ENCODE assay signal across 17 cellular contexts in genomic region chr9:36584626-36585460, GRCh38. TPM values are rescaled to one million over a fixed set of nuclear protein-coding genes. Genes with fewer than 3 reads are reported as not detected.
DNase-seq lines count a peak whose midpoint lies in the region; ATAC-seq and TF ChIP-seq lines count a peak whose summit lies in the region.
"Had no signal": no experiment of that assay in that cellular context is flagged by ENCODE, and none has a peak within 500 bp of the region (broad histone marks: within the 10 kb centered on the region; RNA-seq: fewer than 3 reads in every experiment).

No MANE protein-coding gene starts in this region.

- H3K27ac Mint-ChIP-seq in GM23338, result no peak overlapping the region
- H3K27ac Mint-ChIP-seq: activated naive CD8-positive, alpha-beta T cell treated with anti-CD3 and anti-CD28 coated beads, Interleukin-2, amount 50 U/mL, for 24 hours had no signal

- H3K36me3 ChIP-seq in GM23338 (ENCODE audit: insufficient read depth), result peaks cover 8% of the 10 kb centered on the region
- peaks cover 5% of the 10 kb centered on the region; the same call in 1 of the 2 replicates for H3K36me3 ChIP-seq in PC-3 (ENCODE audit: low read depth, low read length)
- peaks cover 17 to 18% of the 10 kb centered on the region in 2 experiments for H3K36me3 ChIP-seq in trophoblast cell (ENCODE audit: control insufficient read depth in 1 of 2, insufficient read depth in 2 of 2, low read length in 2 of 2)
- no peaks in the 10 kb centered on the region for H3K36me3 ChIP-seq in tibial artery
- H3K36me3 ChIP-seq: left ventricle myocardium inferior had no signal

- H3K27me3 Mint-ChIP-seq in GM23338 (ENCODE audit: insufficient read depth, low read depth, poor library complexity), result no peaks in the 10 kb centered on the region
- H3K27me3 Mint-ChIP-seq: activated naive CD8-positive, alpha-beta T cell treated with anti-CD3 and anti-CD28 coated beads, Interleukin-2, amount 50 U/mL, for 24 hours had no signal

- H3K9me3 Mint-ChIP-seq in GM23338, result no peaks in the 10 kb centered on the region
- H3K9me3 Mint-ChIP-seq: activated naive CD8-positive, alpha-beta T cell treated with anti-CD3 and anti-CD28 coated beads, Interleukin-2, amount 50 U/mL, for 24 hours had no signal

- TF ChIP-seq CTCF in GM23338 (conservative IDR thresholded peaks at IDR 0.05; ENCODE audit: low read depth in 2 of 2) (no peak), PC-3 (conservative IDR thresholded peaks at IDR 0.05; ENCODE audit: low read depth, low read length) (no peak), epithelial cell of esophagus (IDR thresholded peaks at IDR 0.05; ENCODE audit: insufficient read depth, low read depth, low read length, missing control alignments) (no peak), tibial artery (IDR thresholded peaks at IDR 0.05) (no peak)

- intact Hi-C loops in PC-3 (cut with micrococcal nuclease), result no loop called here
- intact Hi-C loops in tibial artery (cut with DNase I; ENCODE audit: low total_unique reads), result no loop called here

- H2AK5ac ChIP-seq in trophoblast cell (ENCODE audit: low read length), result no peak overlapping the region

- H3K9me2 ChIP-seq in GM23338 (ENCODE audit: insufficient read depth) (no peaks in the 10 kb centered on the region), PC-3 (replicated peaks; ENCODE audit: low read length) (no peaks in the 10 kb centered on the region)

- WGBS in trophoblast cell (ENCODE audit: extremely low coverage, insufficient coverage, insufficient read length), result no CpG with 5 or more reads among the region's 5 CpGs

- H4K12ac ChIP-seq in trophoblast cell (ENCODE audit: low read depth, low read length), result no peak overlapping the region

- no peak overlapping the region for H3K14ac ChIP-seq in trophoblast cell (ENCODE audit: low read length)

- no TSS peak for BruUV-seq in PC-3 (replicated peaks; lab: Mats Ljungman, UMichigan)

- peak overlapping the region; percentile 63 for H2BK5ac ChIP-seq in trophoblast cell (ENCODE audit: low read depth, low read length, poor library complexity)

- H3K9me3 ChIP-seq in PC-3 (ENCODE audit: low read length) (no peaks in the 10 kb centered on the region), trophoblast cell (ENCODE audit: insufficient read depth, low read depth, low read length) (no peaks in the 10 kb centered on the region), tibial artery (no peaks in the 10 kb centered on the region)
- H3K9me3 ChIP-seq: left ventricle myocardium inferior had no signal

- H3K4ac ChIP-seq in trophoblast cell (ENCODE audit: low read depth, low read length), result no peak overlapping the region

- H3K36me3 Mint-ChIP-seq in GM23338 (ENCODE audit: low read depth), result peaks cover 32% of the 10 kb centered on the region

- ATAC-seq in GM23338 (no peak), PC-3 (peak; percentile 50), HG03280 (IDR thresholded peaks at IDR 0.05; ENCODE audit: unreplicated experiment) (no peak), HG03565 (IDR thresholded peaks at IDR 0.05; ENCODE audit: unreplicated experiment) (no peak)
- ATAC-seq: activated naive CD8-positive, alpha-beta T cell treated with anti-CD3 and anti-CD28 coated beads, Interleukin-2, amount 50 U/mL, for 24 hours had no signal

- H3K79me2 ChIP-seq in GM23338 (replicated peaks; ENCODE audit: insufficient read depth), result peaks cover 49% of the 10 kb centered on the region
- peaks cover 35% of the 10 kb centered on the region for H3K79me2 ChIP-seq in PC-3 (ENCODE audit: low read length)
- H3K79me2 ChIP-seq in trophoblast cell (ENCODE audit: control insufficient read depth, insufficient read depth, low read length, poor library complexity), result peaks cover 2% of the 10 kb centered on the region

- no peak overlapping the region for H3K23ac ChIP-seq in trophoblast cell (ENCODE audit: low read length)

- H3F3A ChIP-seq in GM23338 (replicated peaks; ENCODE audit: low read depth) (no peaks in the 10 kb centered on the region), PC-3 (ENCODE audit: low read length, unreplicated experiment) (no peaks in the 10 kb centered on the region)

- no peak overlapping the region for H2BK120ac ChIP-seq in trophoblast cell (ENCODE audit: insufficient read depth, low read length, poor library complexity)

- peaks cover 12% of the 10 kb centered on the region for H4K20me1 ChIP-seq in GM23338 (replicated peaks; ENCODE audit: insufficient read depth)
- H4K20me1 ChIP-seq in PC-3 (ENCODE audit: low read length), result no peaks in the 10 kb centered on the region

- H3K79me1 ChIP-seq in trophoblast cell (ENCODE audit: low read length), result no peaks in the 10 kb centered on the region

- CTCF ChIA-PET in PC-3 (lab: Charles Lee), result no interaction called here

- DNase-seq in GM23338 (ENCODE audit: low spot score) (no peak), PC-3 (peak; percentile 56), epithelial cell of esophagus (ENCODE audit: low read depth) (peak; percentile 79), trophoblast cell (peak; percentile 38 to 64), tibial artery (no peak)
- DNase-seq in activated T-cell treated with anti-CD3 and anti-CD28 coated beads, Interleukin-2, amount 50 U/mL, for 48 hours, result no peak
- DNase-seq: activated naive CD8-positive, alpha-beta T cell treated with anti-CD3 and anti-CD28 coated beads, Interleukin-2, amount 50 U/mL, for 24 hours; dermis blood vessel endothelial cell; head of caudate nucleus; left ventricle myocardium inferior; NCI-H1092 treated with DMSO at 0.1 percent for 48 hours; NCI-H524 treated with DMSO at 0.1 percent for 48 hours; SHP77 treated with DMSO at 0.1 percent for 48 hours; WERI-Rb-1 had no signal

- H3K4me1 ChIP-seq in GM23338 (ENCODE audit: insufficient read depth) (no peaks in the 10 kb centered on the region), PC-3 (ENCODE audit: insufficient read depth, low read length) (peaks cover 7% of the 10 kb centered on the region), trophoblast cell (ENCODE audit: control insufficient read depth in 1 of 2, insufficient read depth in 2 of 2, low read length in 2 of 2) (peaks cover 5% of the 10 kb centered on the region in 2 experiments), tibial artery (no peaks in the 10 kb centered on the region)
- H3K4me1 ChIP-seq: left ventricle myocardium inferior had no signal

- no peak overlapping the region for H2BK12ac ChIP-seq in trophoblast cell (ENCODE audit: low read length)

- no peak overlapping the region for H3K4me3 Mint-ChIP-seq in GM23338
- H3K4me3 Mint-ChIP-seq: activated naive CD8-positive, alpha-beta T cell treated with anti-CD3 and anti-CD28 coated beads, Interleukin-2, amount 50 U/mL, for 24 hours had no signal

- H3K27ac ChIP-seq in GM23338 (ENCODE audit: low read depth) (0 out of 2 replicates have a peak overlapping the region, but pooled peaks have one; percentile 45), PC-3 (ENCODE audit: low read length) (peak overlapping the region; percentile 60), trophoblast cell (ENCODE audit: low read depth, low read length) (peak overlapping the region; percentile 64), tibial artery (no peak overlapping the region)
- H3K27ac ChIP-seq: HL-60, left ventricle myocardium inferior, WERI-Rb-1 had no signal

- H2AFZ ChIP-seq in GM23338 (no peak overlapping the region), PC-3 (ENCODE audit: low read length) (no peak overlapping the region), trophoblast cell (ENCODE audit: insufficient read depth, low read length, poor library complexity) (no peak overlapping the region)

- POLR2A ChIA-PET in PC-3 (lab: Charles Lee; ENCODE audit: unreplicated experiment), result no interaction called here

- H3K18ac ChIP-seq in trophoblast cell (ENCODE audit: low read length), result no peak overlapping the region

- no peak overlapping the region for H3K4me3 ChIP-seq in GM23338
- H3K4me3 ChIP-seq in PC-3 (ENCODE audit: low read length), result peak overlapping the region; percentile 24; the same call in 1 of the 2 replicates
- no peak overlapping the region for H3K4me3 ChIP-seq in epithelial cell of esophagus (ENCODE audit: low read length)
- H3K4me3 ChIP-seq in trophoblast cell (ENCODE audit: low read depth, low read length), result no peak overlapping the region
- no peak overlapping the region for H3K4me3 ChIP-seq in tibial artery
- H3K4me3 ChIP-seq: left ventricle myocardium inferior had no signal

- H3K9ac ChIP-seq in PC-3 (ENCODE audit: low read length), result no peak overlapping the region
- H3K9ac ChIP-seq in trophoblast cell (ENCODE audit: low read length), result no peak overlapping the region

- H3K27me3 ChIP-seq in GM23338 (ENCODE audit: insufficient read depth), result no peaks in the 10 kb centered on the region
- no peaks in the 10 kb centered on the region for H3K27me3 ChIP-seq in PC-3 (ENCODE audit: low read length)
- no peaks in the 10 kb centered on the region for H3K27me3 ChIP-seq in trophoblast cell (ENCODE audit: insufficient read depth, low read length)
- no peaks in the 10 kb centered on the region for H3K27me3 ChIP-seq in tibial artery

- H4K8ac ChIP-seq in trophoblast cell (ENCODE audit: low read depth, low read length), result no peak overlapping the region

- no peaks in the 10 kb centered on the region for H3K4me1 Mint-ChIP-seq in GM23338
- H3K4me1 Mint-ChIP-seq: activated naive CD8-positive, alpha-beta T cell treated with anti-CD3 and anti-CD28 coated beads, Interleukin-2, amount 50 U/mL, for 24 hours had no signal

- H4K91ac ChIP-seq in trophoblast cell (ENCODE audit: low read depth, low read length), result no peak overlapping the region

- H3K4me2 ChIP-seq in GM23338 (no peak overlapping the region), PC-3 (ENCODE audit: low read length) (peak overlapping the region; percentile 61), trophoblast cell (ENCODE audit: low read length) (no peak overlapping the region)

TF ChIP-seq in GM23338, 12 proteins besides CTCF, POLR2A, EP300 and RAD21:
- no peak for TF ChIP-seq STAT1 (IDR thresholded peaks at IDR 0.05; ENCODE audit: unreplicated experiment)
- TF ChIP-seq NANOG (IDR thresholded peaks at IDR 0.05; ENCODE audit: borderline replicate concordance), result no peak
- TF ChIP-seq CREB1 (CRISPR knock-in tag; IDR thresholded peaks at IDR 0.05; ENCODE audit: low read depth), result no peak

RNA-seq across cellular contexts. Expression of gene MELK, which starts 12.1 kb away (rescaled TPM):
- 55.7 and 67.8 TPM in 2 replicates for total RNA-seq in GM23338 (2014; rRNA removed; shearing (Covaris generic))
- polyA plus RNA-seq in GM23338 (2016; fragmentation: Nextera tagmentation; extraction: Ambion mirVana), result 32.3 and 37.2 TPM in 2 replicates
- 40.8 and 43.9 TPM in 2 replicates for total RNA-seq in PC-3 (2014; rRNA removed)
- polyA plus RNA-seq in trophoblast cell (2013), result 46.1 and 47.0 TPM in 2 replicates

Comparison
In these comparisons a context has a peak if more than half of its experiments do, and no peak if none do; other contexts are left out.
1. DNase-seq: peak in PC-3 (single experiment), epithelial cell of esophagus (single experiment) and trophoblast cell (2 of 2); none in GM23338 (single experiment), activated T-cell treated with anti-CD3 and anti-CD28 coated beads, Interleukin-2, amount 50 U/mL, for 48 hours (0 of 2) and tibial artery (0 of 2).
2. H3K27ac ChIP-seq: peak in GM23338 (single experiment), PC-3 (single experiment) and trophoblast cell (single experiment); none in tibial artery (0 of 2).